Comparison of ENCODE assay signal across 8 cellular contexts in genomic region chr5:32489791-32490581, GRCh38. TPM values are rescaled to one million over a fixed set of nuclear protein-coding genes. Genes with fewer than 3 reads are reported as not detected.
DNase-seq lines count a peak whose midpoint lies in the region; ATAC-seq and TF ChIP-seq lines count a peak whose summit lies in the region.

No MANE protein-coding gene starts in this region.

- H3K27me3 ChIP-seq in MG63 (no peaks in the 10 kb centered on the region), foreskin keratinocyte (no peaks in the 10 kb centered on the region), testis (no peaks in the 10 kb centered on the region)

- DNase-seq in MG63 (peak; percentile 83), SHP77 (lab: John Stamatoyannopoulos, UW) (peak; percentile 97 to 98), foreskin keratinocyte (peak in 1 of 2 donors; percentile 55), omental fat pad (ENCODE audit: low spot score) (peak; percentile 75), testis (peak; percentile 89)
- peak; percentile 56 for DNase-seq in activated T-helper 9 cell treated with anti-CD3 and anti-CD28 coated beads, Interleukin-2, amount 50 U/mL, for 16 hours (ENCODE audit: low read depth)

- WGBS in testis, 2 donors: 30 to 44% methylated on average over 10 of the region's 10 CpGs

- peak; percentile 73 for TF ChIP-seq CTCF in GM12872 (IDR thresholded peaks at IDR 0.05; ENCODE audit: insufficient read depth, low read depth, low read length)
- TF ChIP-seq CTCF in foreskin keratinocyte (conservative IDR thresholded peaks at IDR 0.05): peak; percentile 84
- TF ChIP-seq CTCF in omental fat pad (IDR thresholded peaks at IDR 0.05): peak in 2 of 3 donors; percentile 49 to 64
- TF ChIP-seq CTCF in testis (IDR thresholded peaks at IDR 0.05): peak; percentile 68 to 80 (median 79)

- no peak for TF ChIP-seq POLR2A in testis (IDR thresholded peaks at IDR 0.05)

- no peaks in the 10 kb centered on the region for H3K4me1 ChIP-seq in foreskin keratinocyte
- peaks cover 4% of the 10 kb centered on the region for H3K4me1 ChIP-seq in testis

- intact Hi-C loops in testis (cut with DNase I; ENCODE audit: low total_unique reads): loop anchor here (5.0 kb wide), 1 partner anchor 97 kb away; the partner anchor contains the start of gene SUB1

- H3K4me3 ChIP-seq in MG63 (no peak overlapping the region), testis (no peak overlapping the region)

- H3K36me3 ChIP-seq in MG63: no peaks in the 10 kb centered on the region
- no peaks in the 10 kb centered on the region for H3K36me3 ChIP-seq in testis (ENCODE audit: low read depth, missing control alignments)

- H3K9me3 ChIP-seq in MG63 (no peaks in the 10 kb centered on the region), testis (no peaks in the 10 kb centered on the region)

- peak; percentile 72 for ATAC-seq in foreskin keratinocyte
- ATAC-seq in omental fat pad (ENCODE audit: low FRiP score): peak; percentile 62
- ATAC-seq in HG02588 (IDR thresholded peaks at IDR 0.05; ENCODE audit: unreplicated experiment): no peak

- H3K27ac ChIP-seq in foreskin keratinocyte (no peak overlapping the region), testis (no peak overlapping the region)

RNA-seq across cellular contexts. Expression of gene ZFR, which starts 45.4 kb away (rescaled TPM):
- 62.7 and 95.5 TPM in 2 replicates for total RNA-seq in MG63 (2014; rRNA removed; shearing (Covaris generic); ENCODE audit: low replicate concordance)
- 59.1 and 62.2 TPM in 2 replicates for total RNA-seq in foreskin keratinocyte
- 19.5 and 23.4 TPM in 2 replicates for polyA plus RNA-seq in foreskin keratinocyte
- total RNA-seq in omental fat pad: 10 to 100 TPM; 76.4 to 98.4 (median 84.7) TPM
- total RNA-seq in testis: 100 to 1,000 TPM in 1 of 2 donors, 10 to 100 TPM in 1; 97.2 to 112 TPM
- 77.1 TPM for polyA plus RNA-seq in testis (ENCODE audit: insufficient read depth, low read depth, low replicate concordance)
